In the genomic region with DNA sequence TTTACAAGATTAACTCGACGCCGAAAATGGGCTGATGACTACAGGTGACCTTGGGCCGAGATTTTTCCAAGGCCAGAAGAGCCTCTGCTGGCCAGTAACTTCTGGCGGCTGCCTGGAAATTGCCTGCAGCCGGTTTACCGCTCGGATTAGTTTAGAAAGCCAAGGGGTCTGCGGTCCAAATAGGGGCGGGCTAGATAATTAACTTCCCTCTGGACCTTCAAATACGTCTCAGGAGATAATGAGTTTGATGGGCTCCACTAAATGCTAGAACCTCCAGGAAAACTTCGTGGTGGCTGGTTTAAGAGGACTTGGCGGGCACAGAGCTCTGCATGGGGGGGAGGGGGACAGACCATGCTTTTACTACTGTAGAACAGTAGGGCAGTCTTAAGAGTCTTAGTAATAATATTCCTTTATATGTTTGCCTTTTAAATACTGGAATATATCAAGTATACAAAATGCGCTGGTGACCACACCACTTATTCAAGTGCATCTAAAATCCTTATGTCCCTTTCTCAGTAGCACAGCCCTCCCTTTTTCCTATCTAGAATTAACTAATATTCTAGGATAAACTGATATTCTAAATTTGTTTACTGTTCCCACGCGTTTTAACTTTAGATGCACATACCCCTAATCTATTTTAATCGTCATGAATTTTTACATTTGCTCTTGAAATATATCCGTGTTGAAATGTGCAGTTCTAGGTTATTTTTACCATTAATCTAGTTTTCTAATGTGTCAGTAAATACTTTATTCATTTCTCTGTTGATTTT, we compare ENCODE assay signal across 1 cellular context.
TF ChIP-seq lines count a peak whose summit lies in the region.

No MANE protein-coding gene starts in this region.

TF ChIP-seq in GM23338, 12 proteins besides CTCF, POLR2A, EP300 and RAD21 (continued from another document):
- TF ChIP-seq, protein P1, sequence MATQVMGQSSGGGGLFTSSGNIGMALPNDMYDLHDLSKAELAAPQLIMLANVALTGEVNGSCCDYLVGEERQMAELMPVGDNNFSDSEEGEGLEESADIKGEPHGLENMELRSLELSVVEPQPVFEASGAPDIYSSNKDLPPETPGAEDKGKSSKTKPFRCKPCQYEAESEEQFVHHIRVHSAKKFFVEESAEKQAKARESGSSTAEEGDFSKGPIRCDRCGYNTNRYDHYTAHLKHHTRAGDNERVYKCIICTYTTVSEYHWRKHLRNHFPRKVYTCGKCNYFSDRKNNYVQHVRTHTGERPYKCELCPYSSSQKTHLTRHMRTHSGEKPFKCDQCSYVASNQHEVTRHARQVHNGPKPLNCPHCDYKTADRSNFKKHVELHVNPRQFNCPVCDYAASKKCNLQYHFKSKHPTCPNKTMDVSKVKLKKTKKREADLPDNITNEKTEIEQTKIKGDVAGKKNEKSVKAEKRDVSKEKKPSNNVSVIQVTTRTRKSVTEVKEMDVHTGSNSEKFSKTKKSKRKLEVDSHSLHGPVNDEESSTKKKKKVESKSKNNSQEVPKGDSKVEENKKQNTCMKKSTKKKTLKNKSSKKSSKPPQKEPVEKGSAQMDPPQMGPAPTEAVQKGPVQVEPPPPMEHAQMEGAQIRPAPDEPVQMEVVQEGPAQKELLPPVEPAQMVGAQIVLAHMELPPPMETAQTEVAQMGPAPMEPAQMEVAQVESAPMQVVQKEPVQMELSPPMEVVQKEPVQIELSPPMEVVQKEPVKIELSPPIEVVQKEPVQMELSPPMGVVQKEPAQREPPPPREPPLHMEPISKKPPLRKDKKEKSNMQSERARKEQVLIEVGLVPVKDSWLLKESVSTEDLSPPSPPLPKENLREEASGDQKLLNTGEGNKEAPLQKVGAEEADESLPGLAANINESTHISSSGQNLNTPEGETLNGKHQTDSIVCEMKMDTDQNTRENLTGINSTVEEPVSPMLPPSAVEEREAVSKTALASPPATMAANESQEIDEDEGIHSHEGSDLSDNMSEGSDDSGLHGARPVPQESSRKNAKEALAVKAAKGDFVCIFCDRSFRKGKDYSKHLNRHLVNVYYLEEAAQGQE (IDR thresholded peaks at IDR 0.05; ENCODE audit: unreplicated experiment), result no peak
- TF ChIP-seq, protein P2, sequence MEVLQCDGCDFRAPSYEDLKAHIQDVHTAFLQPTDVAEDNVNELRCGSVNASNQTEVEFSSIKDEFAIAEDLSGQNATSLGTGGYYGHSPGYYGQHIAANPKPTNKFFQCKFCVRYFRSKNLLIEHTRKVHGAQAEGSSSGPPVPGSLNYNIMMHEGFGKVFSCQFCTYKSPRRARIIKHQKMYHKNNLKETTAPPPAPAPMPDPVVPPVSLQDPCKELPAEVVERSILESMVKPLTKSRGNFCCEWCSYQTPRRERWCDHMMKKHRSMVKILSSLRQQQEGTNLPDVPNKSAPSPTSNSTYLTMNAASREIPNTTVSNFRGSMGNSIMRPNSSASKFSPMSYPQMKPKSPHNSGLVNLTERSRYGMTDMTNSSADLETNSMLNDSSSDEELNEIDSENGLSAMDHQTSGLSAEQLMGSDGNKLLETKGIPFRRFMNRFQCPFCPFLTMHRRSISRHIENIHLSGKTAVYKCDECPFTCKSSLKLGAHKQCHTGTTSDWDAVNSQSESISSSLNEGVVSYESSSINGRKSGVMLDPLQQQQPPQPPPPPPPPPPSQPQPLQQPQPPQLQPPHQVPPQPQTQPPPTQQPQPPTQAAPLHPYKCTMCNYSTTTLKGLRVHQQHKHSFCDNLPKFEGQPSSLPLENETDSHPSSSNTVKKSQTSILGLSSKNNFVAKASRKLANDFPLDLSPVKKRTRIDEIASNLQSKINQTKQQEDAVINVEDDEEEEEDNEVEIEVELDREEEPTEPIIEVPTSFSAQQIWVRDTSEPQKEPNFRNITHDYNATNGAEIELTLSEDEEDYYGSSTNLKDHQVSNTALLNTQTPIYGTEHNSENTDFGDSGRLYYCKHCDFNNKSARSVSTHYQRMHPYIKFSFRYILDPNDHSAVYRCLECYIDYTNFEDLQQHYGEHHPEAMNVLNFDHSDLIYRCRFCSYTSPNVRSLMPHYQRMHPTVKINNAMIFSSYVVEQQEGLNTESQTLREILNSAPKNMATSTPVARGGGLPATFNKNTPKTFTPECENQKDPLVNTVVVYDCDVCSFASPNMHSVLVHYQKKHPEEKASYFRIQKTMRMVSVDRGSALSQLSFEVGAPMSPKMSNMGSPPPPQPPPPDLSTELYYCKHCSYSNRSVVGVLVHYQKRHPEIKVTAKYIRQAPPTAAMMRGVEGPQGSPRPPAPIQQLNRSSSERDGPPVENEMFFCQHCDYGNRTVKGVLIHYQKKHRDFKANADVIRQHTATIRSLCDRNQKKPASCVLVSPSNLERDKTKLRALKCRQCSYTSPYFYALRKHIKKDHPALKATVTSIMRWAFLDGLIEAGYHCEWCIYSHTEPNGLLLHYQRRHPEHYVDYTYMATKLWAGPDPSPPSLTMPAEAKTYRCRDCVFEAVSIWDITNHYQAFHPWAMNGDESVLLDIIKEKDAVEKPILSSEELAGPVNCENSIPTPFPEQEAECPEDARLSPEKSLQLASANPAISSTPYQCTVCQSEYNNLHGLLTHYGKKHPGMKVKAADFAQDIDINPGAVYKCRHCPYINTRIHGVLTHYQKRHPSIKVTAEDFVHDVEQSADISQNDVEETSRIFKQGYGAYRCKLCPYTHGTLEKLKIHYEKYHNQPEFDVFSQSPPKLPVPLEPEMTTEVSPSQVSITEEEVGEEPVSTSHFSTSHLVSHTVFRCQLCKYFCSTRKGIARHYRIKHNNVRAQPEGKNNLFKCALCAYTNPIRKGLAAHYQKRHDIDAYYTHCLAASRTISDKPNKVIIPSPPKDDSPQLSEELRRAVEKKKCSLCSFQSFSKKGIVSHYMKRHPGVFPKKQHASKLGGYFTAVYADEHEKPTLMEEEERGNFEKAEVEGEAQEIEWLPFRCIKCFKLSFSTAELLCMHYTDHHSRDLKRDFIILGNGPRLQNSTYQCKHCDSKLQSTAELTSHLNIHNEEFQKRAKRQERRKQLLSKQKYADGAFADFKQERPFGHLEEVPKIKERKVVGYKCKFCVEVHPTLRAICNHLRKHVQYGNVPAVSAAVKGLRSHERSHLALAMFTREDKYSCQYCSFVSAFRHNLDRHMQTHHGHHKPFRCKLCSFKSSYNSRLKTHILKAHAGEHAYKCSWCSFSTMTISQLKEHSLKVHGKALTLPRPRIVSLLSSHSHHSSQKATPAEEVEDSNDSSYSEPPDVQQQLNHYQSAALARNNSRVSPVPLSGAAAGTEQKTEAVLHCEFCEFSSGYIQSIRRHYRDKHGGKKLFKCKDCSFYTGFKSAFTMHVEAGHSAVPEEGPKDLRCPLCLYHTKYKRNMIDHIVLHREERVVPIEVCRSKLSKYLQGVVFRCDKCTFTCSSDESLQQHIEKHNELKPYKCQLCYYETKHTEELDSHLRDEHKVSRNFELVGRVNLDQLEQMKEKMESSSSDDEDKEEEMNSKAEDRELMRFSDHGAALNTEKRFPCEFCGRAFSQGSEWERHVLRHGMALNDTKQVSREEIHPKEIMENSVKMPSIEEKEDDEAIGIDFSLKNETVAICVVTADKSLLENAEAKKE (CRISPR knock-in tag; IDR thresholded peaks at IDR 0.05), result no peak
- no peak for TF ChIP-seq STAT1 (IDR thresholded peaks at IDR 0.05; ENCODE audit: unreplicated experiment)
TF ChIP-seq in GM23338: peak in this region for 0.
